ENCODE assay signal across 7 cellular contexts in genomic region chr3:177689077-177689476, GRCh38.
"Had no signal": no experiment of that assay in that cellular context is flagged by ENCODE, and none has a peak within 500 bp of the region (broad histone marks: within the 10 kb centered on the region; RNA-seq: fewer than 3 reads in every experiment).

No MANE protein-coding gene starts in this region.

- H2AFZ ChIP-seq: GM23248 had no signal

- FAIRE-seq: H54, HTR-8/SVneo had no signal

- H3K27ac ChIP-seq: GM23248 had no signal

- H3K9ac ChIP-seq: GM23248 had no signal

- DNase-seq: GM23248, GOT3, H9, HCEC 1CT, KBM-7 had no signal

- H3K4me3 ChIP-seq: GM23248 had no signal
